ENCODE assay signal across 8 cellular contexts in genomic region chr1:66980745-66981367, GRCh38. TPM values are rescaled to one million over a fixed set of nuclear protein-coding genes. Genes with fewer than 3 reads are reported as not detected.
DNase-seq lines count a peak whose midpoint lies in the region; ATAC-seq and TF ChIP-seq lines count a peak whose summit lies in the region.

No MANE protein-coding gene starts in this region.

- H3K36me3 Mint-ChIP-seq in natural killer cell treated with Interleukin-12 subunit alpha and Interleukin-12 subunit beta and Interleukin-15 and Interleukin-18, amount 100 ng/mL, for 72 hours: peaks cover 30% of the 10 kb centered on the region

- DNase-seq in COR-L47 (lab: John Stamatoyannopoulos, UW): peak; percentile 13
- DNase-seq in NCI-H1694 treated with DMSO at 0.1 percent for 48 hours (lab: John Stamatoyannopoulos, UW): peak; percentile 7
- DNase-seq in choroid plexus epithelial cell (ENCODE audit: low read depth): peak; percentile 19
- no peak for DNase-seq in natural killer cell treated with Interleukin-12 subunit alpha and Interleukin-12 subunit beta and Interleukin-15 and Interleukin-18, amount 100 ng/mL, for 72 hours (ENCODE audit: low spot score)
- no peak for DNase-seq in NCI-H1930 (lab: John Stamatoyannopoulos, UW)
- DNase-seq in foreskin melanocyte: no peak
- no peak for DNase-seq in cortex of kidney (lab: John Stamatoyannopoulos, UW)

- peaks cover 15 to 22% of the 10 kb centered on the region in 2 donors for H3K4me1 Mint-ChIP-seq in natural killer cell treated with Interleukin-12 subunit alpha and Interleukin-12 subunit beta and Interleukin-15 and Interleukin-18, amount 100 ng/mL, for 72 hours (ENCODE audit: low read depth in 2 of 2)

- peak overlapping the region; percentile 62 for H3K4me3 Mint-ChIP-seq in natural killer cell treated with Interleukin-12 subunit alpha and Interleukin-12 subunit beta and Interleukin-15 and Interleukin-18, amount 100 ng/mL, for 72 hours

- no peaks in the 10 kb centered on the region for H3K27me3 Mint-ChIP-seq in natural killer cell treated with Interleukin-12 subunit alpha and Interleukin-12 subunit beta and Interleukin-15 and Interleukin-18, amount 100 ng/mL, for 72 hours

- peak overlapping the region; percentile 37 to 79 for H3K27ac Mint-ChIP-seq in natural killer cell treated with Interleukin-12 subunit alpha and Interleukin-12 subunit beta and Interleukin-15 and Interleukin-18, amount 100 ng/mL, for 72 hours

- ATAC-seq in natural killer cell treated with Interleukin-12 subunit alpha and Interleukin-12 subunit beta and Interleukin-15 and Interleukin-18, amount 100 ng/mL, for 72 hours: no peak
- no peak for ATAC-seq in HG03095 (IDR thresholded peaks at IDR 0.05; ENCODE audit: unreplicated experiment)

- H3K9me3 Mint-ChIP-seq in natural killer cell treated with Interleukin-12 subunit alpha and Interleukin-12 subunit beta and Interleukin-15 and Interleukin-18, amount 100 ng/mL, for 72 hours: no peaks in the 10 kb centered on the region

- no peak for TF ChIP-seq CTCF in choroid plexus epithelial cell (conservative IDR thresholded peaks at IDR 0.05; ENCODE audit: low read depth, low read length)

- H3K4me3 ChIP-seq in choroid plexus epithelial cell (ENCODE audit: low read depth, low read length): no peak overlapping the region

RNA-seq across cellular contexts. Expression of gene MIER1, which starts 56.1 kb away (rescaled TPM):
- 10 to 100 TPM; 50.0 to 67.5 TPM for total RNA-seq in natural killer cell treated with Interleukin-12 subunit alpha and Interleukin-12 subunit beta and Interleukin-15 and Interleukin-18, amount 100 ng/mL, for 72 hours

RNA-seq across cellular contexts. Expression of gene DNAI4, which starts 56.2 kb away (rescaled TPM):
- total RNA-seq in natural killer cell treated with Interleukin-12 subunit alpha and Interleukin-12 subunit beta and Interleukin-15 and Interleukin-18, amount 100 ng/mL, for 72 hours: under 1 TPM; 0.73 to 0.76 TPM

Comparison
In these comparisons a context has a peak if more than half of its experiments do, and no peak if none do; other contexts are left out.
1. DNase-seq: peak in COR-L47 (single experiment), NCI-H1694 treated with DMSO at 0.1 percent for 48 hours (single experiment) and choroid plexus epithelial cell (single experiment); none in natural killer cell treated with Interleukin-12 subunit alpha and Interleukin-12 subunit beta and Interleukin-15 and Interleukin-18, amount 100 ng/mL, for 72 hours (single experiment), NCI-H1930 (0 of 2), foreskin melanocyte (single experiment) and cortex of kidney (single experiment).